22 cellular contexts compared by ENCODE assay signal in the genomic region with DNA sequence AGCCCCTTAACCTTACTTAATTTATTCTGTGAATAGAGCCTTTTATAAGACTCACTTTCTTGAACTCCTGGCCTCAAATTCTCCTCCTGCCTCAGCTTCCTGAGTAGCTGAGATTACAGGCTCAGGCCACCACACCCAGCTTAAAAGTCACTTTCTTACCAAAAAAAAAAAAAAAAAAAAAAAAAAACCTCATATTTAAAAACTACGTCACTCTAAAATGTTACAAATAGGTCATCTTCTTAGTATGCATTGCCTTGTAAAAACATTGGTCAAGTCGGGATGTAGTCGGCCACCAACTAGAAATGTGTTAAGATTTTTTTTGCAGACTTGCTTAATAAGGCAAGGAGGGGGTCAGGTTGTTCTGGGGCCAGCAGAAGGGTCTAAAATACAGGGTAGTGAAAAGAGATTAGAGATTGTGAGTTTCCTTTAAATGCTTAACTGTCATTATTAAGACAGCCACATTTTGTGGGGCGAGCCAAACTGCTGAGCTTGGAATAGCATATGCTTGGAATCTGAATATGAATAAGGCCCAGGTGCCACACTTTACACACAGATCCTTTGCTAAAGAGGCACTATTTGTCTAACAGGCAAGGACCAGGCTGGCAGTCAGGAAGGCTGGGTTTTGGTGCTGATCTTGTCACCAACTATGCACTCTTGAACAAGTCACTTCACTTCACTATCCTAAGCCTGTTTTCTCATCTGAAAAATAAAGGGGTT. TPM values are rescaled to one million over a fixed set of nuclear protein-coding genes. Genes with fewer than 3 reads are reported as not detected.
"Had no signal": no experiment of that assay in that cellular context is flagged by ENCODE, and none has a peak within 500 bp of the region (broad histone marks: within the 10 kb centered on the region; RNA-seq: fewer than 3 reads in every experiment).

No MANE protein-coding gene starts in this region.

- H3K27ac Mint-ChIP-seq: activated CD4-positive, alpha-beta T cell treated with anti-CD3 and anti-CD28 coated beads, Interleukin-2, amount 10 ng/mL, durations not matched to agents 24 days and 14 days; activated CD8-positive, alpha-beta T cell treated with anti-CD3 and anti-CD28 coated beads, Interleukin-2, amount 10 ng/mL, durations not matched to agents 7 days and 5 days; activated naive CD4-positive, alpha-beta T cell treated with anti-CD3 and anti-CD28 coated beads, Interleukin-2, amount 50 U/mL, for 24 hours; activated T-helper 1 cell treated with anti-CD3 and anti-CD28 coated beads, Interleukin-12 subunit alpha, Interleukin-12 subunit beta, Interleukin-2, Interleukin-4 antibody, amounts not matched to agents 30 ng/mL and 10 ng/mL and 1 ng/mL, durations not matched to agents 14 hours and 24 hours and 36 hours; dendritic cell treated with granulocyte-macrophage colony-stimulating factor and Interleukin-4, amounts not matched to agents 40 ng/mL and 50 ng/mL, for 4 days; type B pancreatic cell had no signal

- H3K4me1 Mint-ChIP-seq: activated CD4-positive, alpha-beta T cell treated with anti-CD3 and anti-CD28 coated beads, Interleukin-2, amount 10 ng/mL, durations not matched to agents 24 days and 14 days; activated naive CD4-positive, alpha-beta T cell treated with anti-CD3 and anti-CD28 coated beads, Interleukin-2, amount 50 U/mL, for 24 hours had no signal

- H3K4me3 ChIP-seq: gastrocnemius medialis, thoracic aorta, vagina had no signal

- DNase-seq: activated CD4-positive, alpha-beta T cell treated with anti-CD3 and anti-CD28 coated beads, Interleukin-2, amount 10 ng/mL, durations not matched to agents 24 days and 14 days; activated CD8-positive, alpha-beta T cell treated with anti-CD3 and anti-CD28 coated beads, Interleukin-2, amount 10 ng/mL, durations not matched to agents 7 days and 5 days; activated gamma-delta T cell treated with Interleukin-2 at 50 U/mL for 16 hours; anterior cingulate cortex; cerebellar nuclear complex; effector CD4-positive, alpha-beta T cell; erythroblast; gastrocnemius medialis; hippocampal formation; left ventricle myocardium superior; mammary epithelial cell; nucleus accumbens; posterior cingulate gyrus; retina; stimulated activated CD4-positive, alpha-beta T cell treated with anti-CD3 and anti-CD28 coated beads, Interleukin-4, amount 100 ng/mL, for 1 hour; stimulated activated naive CD4-positive, alpha-beta T cell treated with Interleukin-2 at 50 U/mL for 16 hours had no signal

- H3K27me3 Mint-ChIP-seq: activated CD4-positive, alpha-beta T cell treated with anti-CD3 and anti-CD28 coated beads, Interleukin-2, amount 10 ng/mL, durations not matched to agents 24 days and 14 days; activated naive CD4-positive, alpha-beta T cell treated with anti-CD3 and anti-CD28 coated beads, Interleukin-2, amount 50 U/mL, for 24 hours; dendritic cell treated with granulocyte-macrophage colony-stimulating factor and Interleukin-4, amounts not matched to agents 40 ng/mL and 50 ng/mL, for 4 days; type B pancreatic cell had no signal

- H3K4me3 Mint-ChIP-seq: activated CD4-positive, alpha-beta T cell treated with anti-CD3 and anti-CD28 coated beads, Interleukin-2, amount 10 ng/mL, durations not matched to agents 24 days and 14 days; activated CD8-positive, alpha-beta T cell treated with anti-CD3 and anti-CD28 coated beads, Interleukin-2, amount 10 ng/mL, durations not matched to agents 7 days and 5 days; activated naive CD4-positive, alpha-beta T cell treated with anti-CD3 and anti-CD28 coated beads, Interleukin-2, amount 50 U/mL, for 24 hours; activated T-helper 1 cell treated with anti-CD3 and anti-CD28 coated beads, Interleukin-12 subunit alpha, Interleukin-12 subunit beta, Interleukin-2, Interleukin-4 antibody, amounts not matched to agents 30 ng/mL and 10 ng/mL and 1 ng/mL, durations not matched to agents 14 hours and 24 hours and 36 hours; dendritic cell treated with granulocyte-macrophage colony-stimulating factor and Interleukin-4, amounts not matched to agents 40 ng/mL and 50 ng/mL, for 4 days; type B pancreatic cell had no signal

- H3K9me3 Mint-ChIP-seq: activated CD4-positive, alpha-beta T cell treated with anti-CD3 and anti-CD28 coated beads, Interleukin-2, amount 10 ng/mL, durations not matched to agents 24 days and 14 days; activated naive CD4-positive, alpha-beta T cell treated with anti-CD3 and anti-CD28 coated beads, Interleukin-2, amount 50 U/mL, for 24 hours; activated T-helper 1 cell treated with anti-CD3 and anti-CD28 coated beads, Interleukin-12 subunit alpha, Interleukin-12 subunit beta, Interleukin-2, Interleukin-4 antibody, amounts not matched to agents 30 ng/mL and 10 ng/mL and 1 ng/mL, durations not matched to agents 14 hours and 24 hours and 36 hours; dendritic cell treated with granulocyte-macrophage colony-stimulating factor and Interleukin-4, amounts not matched to agents 40 ng/mL and 50 ng/mL, for 4 days; type B pancreatic cell had no signal

RNA-seq across cellular contexts. Expression of gene IL17D, which starts 16.5 kb away (rescaled TPM):
- total RNA-seq: activated CD4-positive, alpha-beta T cell treated with anti-CD3 and anti-CD28 coated beads, Interleukin-2, amount 10 ng/mL, durations not matched to agents 24 days and 14 days had no signal
